ENCODE assay signal across 2 cellular contexts in the genomic region with DNA sequence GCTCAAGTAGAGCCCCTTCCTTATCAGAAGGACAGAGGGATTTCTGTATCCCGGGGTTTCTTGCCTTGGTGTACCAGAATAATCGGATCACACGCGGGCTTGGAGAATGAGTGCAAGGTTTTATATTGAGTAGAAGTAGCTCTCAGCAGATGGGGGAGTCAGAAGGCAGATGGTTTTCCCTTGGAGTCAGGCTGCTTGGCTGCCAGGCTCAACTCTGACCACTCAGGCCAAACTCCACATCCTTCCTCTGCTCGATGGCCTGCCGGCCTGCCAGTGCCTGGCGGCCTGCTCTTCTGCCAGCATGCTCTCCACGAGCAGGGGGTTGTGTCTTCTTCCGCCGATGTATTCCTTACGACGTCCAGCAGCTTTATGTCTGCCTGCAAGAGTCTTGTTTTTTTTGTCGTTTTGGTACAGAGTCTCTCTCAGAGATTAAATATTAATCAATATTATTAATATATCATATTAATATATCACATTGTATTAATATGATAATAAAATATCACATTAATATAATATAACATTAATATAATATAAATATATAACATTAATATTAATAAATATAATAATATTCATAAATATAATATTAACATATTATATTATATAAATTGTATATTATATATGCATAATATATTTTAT.
TF ChIP-seq lines count a peak whose summit lies in the region.

No MANE protein-coding gene starts in this region.

TF ChIP-seq in GM23338, 12 proteins besides CTCF, POLR2A, EP300 and RAD21:
- TF ChIP-seq, protein P1, sequence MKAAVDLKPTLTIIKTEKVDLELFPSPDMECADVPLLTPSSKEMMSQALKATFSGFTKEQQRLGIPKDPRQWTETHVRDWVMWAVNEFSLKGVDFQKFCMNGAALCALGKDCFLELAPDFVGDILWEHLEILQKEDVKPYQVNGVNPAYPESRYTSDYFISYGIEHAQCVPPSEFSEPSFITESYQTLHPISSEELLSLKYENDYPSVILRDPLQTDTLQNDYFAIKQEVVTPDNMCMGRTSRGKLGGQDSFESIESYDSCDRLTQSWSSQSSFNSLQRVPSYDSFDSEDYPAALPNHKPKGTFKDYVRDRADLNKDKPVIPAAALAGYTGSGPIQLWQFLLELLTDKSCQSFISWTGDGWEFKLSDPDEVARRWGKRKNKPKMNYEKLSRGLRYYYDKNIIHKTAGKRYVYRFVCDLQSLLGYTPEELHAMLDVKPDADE (IDR thresholded peaks at IDR 0.05) = no peak
- TF ChIP-seq, protein P2, sequence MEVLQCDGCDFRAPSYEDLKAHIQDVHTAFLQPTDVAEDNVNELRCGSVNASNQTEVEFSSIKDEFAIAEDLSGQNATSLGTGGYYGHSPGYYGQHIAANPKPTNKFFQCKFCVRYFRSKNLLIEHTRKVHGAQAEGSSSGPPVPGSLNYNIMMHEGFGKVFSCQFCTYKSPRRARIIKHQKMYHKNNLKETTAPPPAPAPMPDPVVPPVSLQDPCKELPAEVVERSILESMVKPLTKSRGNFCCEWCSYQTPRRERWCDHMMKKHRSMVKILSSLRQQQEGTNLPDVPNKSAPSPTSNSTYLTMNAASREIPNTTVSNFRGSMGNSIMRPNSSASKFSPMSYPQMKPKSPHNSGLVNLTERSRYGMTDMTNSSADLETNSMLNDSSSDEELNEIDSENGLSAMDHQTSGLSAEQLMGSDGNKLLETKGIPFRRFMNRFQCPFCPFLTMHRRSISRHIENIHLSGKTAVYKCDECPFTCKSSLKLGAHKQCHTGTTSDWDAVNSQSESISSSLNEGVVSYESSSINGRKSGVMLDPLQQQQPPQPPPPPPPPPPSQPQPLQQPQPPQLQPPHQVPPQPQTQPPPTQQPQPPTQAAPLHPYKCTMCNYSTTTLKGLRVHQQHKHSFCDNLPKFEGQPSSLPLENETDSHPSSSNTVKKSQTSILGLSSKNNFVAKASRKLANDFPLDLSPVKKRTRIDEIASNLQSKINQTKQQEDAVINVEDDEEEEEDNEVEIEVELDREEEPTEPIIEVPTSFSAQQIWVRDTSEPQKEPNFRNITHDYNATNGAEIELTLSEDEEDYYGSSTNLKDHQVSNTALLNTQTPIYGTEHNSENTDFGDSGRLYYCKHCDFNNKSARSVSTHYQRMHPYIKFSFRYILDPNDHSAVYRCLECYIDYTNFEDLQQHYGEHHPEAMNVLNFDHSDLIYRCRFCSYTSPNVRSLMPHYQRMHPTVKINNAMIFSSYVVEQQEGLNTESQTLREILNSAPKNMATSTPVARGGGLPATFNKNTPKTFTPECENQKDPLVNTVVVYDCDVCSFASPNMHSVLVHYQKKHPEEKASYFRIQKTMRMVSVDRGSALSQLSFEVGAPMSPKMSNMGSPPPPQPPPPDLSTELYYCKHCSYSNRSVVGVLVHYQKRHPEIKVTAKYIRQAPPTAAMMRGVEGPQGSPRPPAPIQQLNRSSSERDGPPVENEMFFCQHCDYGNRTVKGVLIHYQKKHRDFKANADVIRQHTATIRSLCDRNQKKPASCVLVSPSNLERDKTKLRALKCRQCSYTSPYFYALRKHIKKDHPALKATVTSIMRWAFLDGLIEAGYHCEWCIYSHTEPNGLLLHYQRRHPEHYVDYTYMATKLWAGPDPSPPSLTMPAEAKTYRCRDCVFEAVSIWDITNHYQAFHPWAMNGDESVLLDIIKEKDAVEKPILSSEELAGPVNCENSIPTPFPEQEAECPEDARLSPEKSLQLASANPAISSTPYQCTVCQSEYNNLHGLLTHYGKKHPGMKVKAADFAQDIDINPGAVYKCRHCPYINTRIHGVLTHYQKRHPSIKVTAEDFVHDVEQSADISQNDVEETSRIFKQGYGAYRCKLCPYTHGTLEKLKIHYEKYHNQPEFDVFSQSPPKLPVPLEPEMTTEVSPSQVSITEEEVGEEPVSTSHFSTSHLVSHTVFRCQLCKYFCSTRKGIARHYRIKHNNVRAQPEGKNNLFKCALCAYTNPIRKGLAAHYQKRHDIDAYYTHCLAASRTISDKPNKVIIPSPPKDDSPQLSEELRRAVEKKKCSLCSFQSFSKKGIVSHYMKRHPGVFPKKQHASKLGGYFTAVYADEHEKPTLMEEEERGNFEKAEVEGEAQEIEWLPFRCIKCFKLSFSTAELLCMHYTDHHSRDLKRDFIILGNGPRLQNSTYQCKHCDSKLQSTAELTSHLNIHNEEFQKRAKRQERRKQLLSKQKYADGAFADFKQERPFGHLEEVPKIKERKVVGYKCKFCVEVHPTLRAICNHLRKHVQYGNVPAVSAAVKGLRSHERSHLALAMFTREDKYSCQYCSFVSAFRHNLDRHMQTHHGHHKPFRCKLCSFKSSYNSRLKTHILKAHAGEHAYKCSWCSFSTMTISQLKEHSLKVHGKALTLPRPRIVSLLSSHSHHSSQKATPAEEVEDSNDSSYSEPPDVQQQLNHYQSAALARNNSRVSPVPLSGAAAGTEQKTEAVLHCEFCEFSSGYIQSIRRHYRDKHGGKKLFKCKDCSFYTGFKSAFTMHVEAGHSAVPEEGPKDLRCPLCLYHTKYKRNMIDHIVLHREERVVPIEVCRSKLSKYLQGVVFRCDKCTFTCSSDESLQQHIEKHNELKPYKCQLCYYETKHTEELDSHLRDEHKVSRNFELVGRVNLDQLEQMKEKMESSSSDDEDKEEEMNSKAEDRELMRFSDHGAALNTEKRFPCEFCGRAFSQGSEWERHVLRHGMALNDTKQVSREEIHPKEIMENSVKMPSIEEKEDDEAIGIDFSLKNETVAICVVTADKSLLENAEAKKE (CRISPR knock-in tag; IDR thresholded peaks at IDR 0.05) = no peak
- TF ChIP-seq ZNF114 (CRISPR knock-in tag; IDR thresholded peaks at IDR 0.05) (no peak), POLR2AphosphoS5 (IDR thresholded peaks at IDR 0.05; ENCODE audit: low read depth) (no peak), JUNB (IDR thresholded peaks at IDR 0.05; ENCODE audit: unreplicated experiment) (no peak), CREB1 (CRISPR knock-in tag; IDR thresholded peaks at IDR 0.05; ENCODE audit: low read depth) (no peak), EZH2phosphoT487 (IDR thresholded peaks at IDR 0.05; ENCODE audit: unreplicated experiment) (no peak)
- TF ChIP-seq, protein P3, sequence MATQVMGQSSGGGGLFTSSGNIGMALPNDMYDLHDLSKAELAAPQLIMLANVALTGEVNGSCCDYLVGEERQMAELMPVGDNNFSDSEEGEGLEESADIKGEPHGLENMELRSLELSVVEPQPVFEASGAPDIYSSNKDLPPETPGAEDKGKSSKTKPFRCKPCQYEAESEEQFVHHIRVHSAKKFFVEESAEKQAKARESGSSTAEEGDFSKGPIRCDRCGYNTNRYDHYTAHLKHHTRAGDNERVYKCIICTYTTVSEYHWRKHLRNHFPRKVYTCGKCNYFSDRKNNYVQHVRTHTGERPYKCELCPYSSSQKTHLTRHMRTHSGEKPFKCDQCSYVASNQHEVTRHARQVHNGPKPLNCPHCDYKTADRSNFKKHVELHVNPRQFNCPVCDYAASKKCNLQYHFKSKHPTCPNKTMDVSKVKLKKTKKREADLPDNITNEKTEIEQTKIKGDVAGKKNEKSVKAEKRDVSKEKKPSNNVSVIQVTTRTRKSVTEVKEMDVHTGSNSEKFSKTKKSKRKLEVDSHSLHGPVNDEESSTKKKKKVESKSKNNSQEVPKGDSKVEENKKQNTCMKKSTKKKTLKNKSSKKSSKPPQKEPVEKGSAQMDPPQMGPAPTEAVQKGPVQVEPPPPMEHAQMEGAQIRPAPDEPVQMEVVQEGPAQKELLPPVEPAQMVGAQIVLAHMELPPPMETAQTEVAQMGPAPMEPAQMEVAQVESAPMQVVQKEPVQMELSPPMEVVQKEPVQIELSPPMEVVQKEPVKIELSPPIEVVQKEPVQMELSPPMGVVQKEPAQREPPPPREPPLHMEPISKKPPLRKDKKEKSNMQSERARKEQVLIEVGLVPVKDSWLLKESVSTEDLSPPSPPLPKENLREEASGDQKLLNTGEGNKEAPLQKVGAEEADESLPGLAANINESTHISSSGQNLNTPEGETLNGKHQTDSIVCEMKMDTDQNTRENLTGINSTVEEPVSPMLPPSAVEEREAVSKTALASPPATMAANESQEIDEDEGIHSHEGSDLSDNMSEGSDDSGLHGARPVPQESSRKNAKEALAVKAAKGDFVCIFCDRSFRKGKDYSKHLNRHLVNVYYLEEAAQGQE (IDR thresholded peaks at IDR 0.05; ENCODE audit: unreplicated experiment) = no peak

TF ChIP-seq in H1, 55 proteins besides CTCF, POLR2A, EP300 and RAD21 (continued from another document):
- no peak for TF ChIP-seq KDM4A (IDR thresholded peaks at IDR 0.05; ENCODE audit: low read depth, low read length, severe bottlenecking)
- no peak for TF ChIP-seq NRF1 (IDR thresholded peaks at IDR 0.05; ENCODE audit: low read depth, low read length)
- no peak for TF ChIP-seq JUN (IDR thresholded peaks at IDR 0.05; ENCODE audit: low read depth, low read length)
- TF ChIP-seq CTBP2 (IDR thresholded peaks at IDR 0.05; ENCODE audit: borderline replicate concordance, insufficient read depth, insufficient read length, low read length) = no peak
- no peak for TF ChIP-seq RXRA (IDR thresholded peaks at IDR 0.05; ENCODE audit: insufficient read depth, low read depth, low read length)
- no peak for TF ChIP-seq KDM5A (IDR thresholded peaks at IDR 0.05; ENCODE audit: low read length)
- no peak for TF ChIP-seq CEBPB (IDR thresholded peaks at IDR 0.05; ENCODE audit: low read depth, low read length)
- no peak for TF ChIP-seq CBX5 (IDR thresholded peaks at IDR 0.05; ENCODE audit: low read depth, low read length)
- TF ChIP-seq CHD2 (IDR thresholded peaks at IDR 0.05; ENCODE audit: low read length) = no peak
- TF ChIP-seq, protein P4, sequence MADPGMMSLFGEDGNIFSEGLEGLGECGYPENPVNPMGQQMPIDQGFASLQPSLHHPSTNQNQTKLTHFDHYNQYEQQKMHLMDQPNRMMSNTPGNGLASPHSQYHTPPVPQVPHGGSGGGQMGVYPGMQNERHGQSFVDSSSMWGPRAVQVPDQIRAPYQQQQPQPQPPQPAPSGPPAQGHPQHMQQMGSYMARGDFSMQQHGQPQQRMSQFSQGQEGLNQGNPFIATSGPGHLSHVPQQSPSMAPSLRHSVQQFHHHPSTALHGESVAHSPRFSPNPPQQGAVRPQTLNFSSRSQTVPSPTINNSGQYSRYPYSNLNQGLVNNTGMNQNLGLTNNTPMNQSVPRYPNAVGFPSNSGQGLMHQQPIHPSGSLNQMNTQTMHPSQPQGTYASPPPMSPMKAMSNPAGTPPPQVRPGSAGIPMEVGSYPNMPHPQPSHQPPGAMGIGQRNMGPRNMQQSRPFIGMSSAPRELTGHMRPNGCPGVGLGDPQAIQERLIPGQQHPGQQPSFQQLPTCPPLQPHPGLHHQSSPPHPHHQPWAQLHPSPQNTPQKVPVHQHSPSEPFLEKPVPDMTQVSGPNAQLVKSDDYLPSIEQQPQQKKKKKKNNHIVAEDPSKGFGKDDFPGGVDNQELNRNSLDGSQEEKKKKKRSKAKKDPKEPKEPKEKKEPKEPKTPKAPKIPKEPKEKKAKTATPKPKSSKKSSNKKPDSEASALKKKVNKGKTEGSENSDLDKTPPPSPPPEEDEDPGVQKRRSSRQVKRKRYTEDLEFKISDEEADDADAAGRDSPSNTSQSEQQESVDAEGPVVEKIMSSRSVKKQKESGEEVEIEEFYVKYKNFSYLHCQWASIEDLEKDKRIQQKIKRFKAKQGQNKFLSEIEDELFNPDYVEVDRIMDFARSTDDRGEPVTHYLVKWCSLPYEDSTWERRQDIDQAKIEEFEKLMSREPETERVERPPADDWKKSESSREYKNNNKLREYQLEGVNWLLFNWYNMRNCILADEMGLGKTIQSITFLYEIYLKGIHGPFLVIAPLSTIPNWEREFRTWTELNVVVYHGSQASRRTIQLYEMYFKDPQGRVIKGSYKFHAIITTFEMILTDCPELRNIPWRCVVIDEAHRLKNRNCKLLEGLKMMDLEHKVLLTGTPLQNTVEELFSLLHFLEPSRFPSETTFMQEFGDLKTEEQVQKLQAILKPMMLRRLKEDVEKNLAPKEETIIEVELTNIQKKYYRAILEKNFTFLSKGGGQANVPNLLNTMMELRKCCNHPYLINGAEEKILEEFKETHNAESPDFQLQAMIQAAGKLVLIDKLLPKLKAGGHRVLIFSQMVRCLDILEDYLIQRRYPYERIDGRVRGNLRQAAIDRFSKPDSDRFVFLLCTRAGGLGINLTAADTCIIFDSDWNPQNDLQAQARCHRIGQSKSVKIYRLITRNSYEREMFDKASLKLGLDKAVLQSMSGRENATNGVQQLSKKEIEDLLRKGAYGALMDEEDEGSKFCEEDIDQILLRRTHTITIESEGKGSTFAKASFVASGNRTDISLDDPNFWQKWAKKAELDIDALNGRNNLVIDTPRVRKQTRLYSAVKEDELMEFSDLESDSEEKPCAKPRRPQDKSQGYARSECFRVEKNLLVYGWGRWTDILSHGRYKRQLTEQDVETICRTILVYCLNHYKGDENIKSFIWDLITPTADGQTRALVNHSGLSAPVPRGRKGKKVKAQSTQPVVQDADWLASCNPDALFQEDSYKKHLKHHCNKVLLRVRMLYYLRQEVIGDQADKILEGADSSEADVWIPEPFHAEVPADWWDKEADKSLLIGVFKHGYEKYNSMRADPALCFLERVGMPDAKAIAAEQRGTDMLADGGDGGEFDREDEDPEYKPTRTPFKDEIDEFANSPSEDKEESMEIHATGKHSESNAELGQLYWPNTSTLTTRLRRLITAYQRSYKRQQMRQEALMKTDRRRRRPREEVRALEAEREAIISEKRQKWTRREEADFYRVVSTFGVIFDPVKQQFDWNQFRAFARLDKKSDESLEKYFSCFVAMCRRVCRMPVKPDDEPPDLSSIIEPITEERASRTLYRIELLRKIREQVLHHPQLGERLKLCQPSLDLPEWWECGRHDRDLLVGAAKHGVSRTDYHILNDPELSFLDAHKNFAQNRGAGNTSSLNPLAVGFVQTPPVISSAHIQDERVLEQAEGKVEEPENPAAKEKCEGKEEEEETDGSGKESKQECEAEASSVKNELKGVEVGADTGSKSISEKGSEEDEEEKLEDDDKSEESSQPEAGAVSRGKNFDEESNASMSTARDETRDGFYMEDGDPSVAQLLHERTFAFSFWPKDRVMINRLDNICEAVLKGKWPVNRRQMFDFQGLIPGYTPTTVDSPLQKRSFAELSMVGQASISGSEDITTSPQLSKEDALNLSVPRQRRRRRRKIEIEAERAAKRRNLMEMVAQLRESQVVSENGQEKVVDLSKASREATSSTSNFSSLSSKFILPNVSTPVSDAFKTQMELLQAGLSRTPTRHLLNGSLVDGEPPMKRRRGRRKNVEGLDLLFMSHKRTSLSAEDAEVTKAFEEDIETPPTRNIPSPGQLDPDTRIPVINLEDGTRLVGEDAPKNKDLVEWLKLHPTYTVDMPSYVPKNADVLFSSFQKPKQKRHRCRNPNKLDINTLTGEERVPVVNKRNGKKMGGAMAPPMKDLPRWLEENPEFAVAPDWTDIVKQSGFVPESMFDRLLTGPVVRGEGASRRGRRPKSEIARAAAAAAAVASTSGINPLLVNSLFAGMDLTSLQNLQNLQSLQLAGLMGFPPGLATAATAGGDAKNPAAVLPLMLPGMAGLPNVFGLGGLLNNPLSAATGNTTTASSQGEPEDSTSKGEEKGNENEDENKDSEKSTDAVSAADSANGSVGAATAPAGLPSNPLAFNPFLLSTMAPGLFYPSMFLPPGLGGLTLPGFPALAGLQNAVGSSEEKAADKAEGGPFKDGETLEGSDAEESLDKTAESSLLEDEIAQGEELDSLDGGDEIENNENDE (IDR thresholded peaks at IDR 0.05; ENCODE audit: insufficient replicate concordance, low read length) = no peak
- no peak for TF ChIP-seq ZNF274 (IDR thresholded peaks at IDR 0.05; ENCODE audit: borderline replicate concordance, extremely low read depth, low read length)
- TF ChIP-seq ASH2L (IDR thresholded peaks at IDR 0.05; ENCODE audit: low read length) = no peak
- no peak for TF ChIP-seq BACH1 (IDR thresholded peaks at IDR 0.05; ENCODE audit: low read length)
- no peak for TF ChIP-seq POU5F1 (IDR thresholded peaks at IDR 0.05; ENCODE audit: low read depth, low read length)
